16 cellular contexts compared by ENCODE assay signal in the genomic region with DNA sequence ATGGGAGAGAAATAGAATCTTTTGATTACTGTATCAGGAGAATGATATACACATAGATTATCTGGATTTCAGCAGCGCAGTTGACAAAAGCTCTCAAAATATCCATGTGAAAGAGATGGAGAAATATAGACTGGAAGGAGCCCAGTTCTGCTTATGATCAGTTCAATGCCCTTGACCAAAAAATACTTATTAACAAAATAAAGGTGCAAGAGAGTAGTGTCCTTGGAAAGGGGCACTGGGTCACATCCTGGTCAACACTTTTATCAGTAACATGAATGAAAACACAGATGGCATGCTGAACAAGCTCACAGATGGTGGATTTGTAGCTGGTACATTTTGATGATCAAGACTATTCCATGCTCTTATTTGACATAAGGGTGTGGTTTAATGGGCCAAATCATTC.
A peak's percentile ranks its signal among the peaks of the same experiment; 100 is the strongest.
DNase-seq lines count a peak whose midpoint lies in the region; ATAC-seq and TF ChIP-seq lines count a peak whose summit lies in the region.
"Had no signal": no experiment of that assay in that cellular context is flagged by ENCODE, and none has a peak within 500 bp of the region (broad histone marks: within the 10 kb centered on the region; RNA-seq: fewer than 3 reads in every experiment).

No MANE protein-coding gene starts in this region.

- peaks cover 16% of the 10 kb centered on the region for H3K27me3 Mint-ChIP-seq in activated CD4-positive, alpha-beta memory T cell treated with anti-CD3 and anti-CD28 coated beads for 36 hours

- DNase-seq in NCI-H146 (lab: John Stamatoyannopoulos, UW): peak; percentile 76
- peak; percentile 64 for DNase-seq in NCI-H146 treated with DMSO at 0.1 percent for 48 hours (lab: John Stamatoyannopoulos, UW; ENCODE audit: unreplicated experiment)
- DNase-seq in left lobe of liver (ENCODE audit: low spot score): no peak
- DNase-seq in mucosa of descending colon: no peak
- DNase-seq in activated CD4-positive, alpha-beta memory T cell treated with anti-CD3 and anti-CD28 coated beads for 36 hours: no peak
- DNase-seq: ACHN; Caco-2; CD4-positive, alpha-beta T cell; GOT3; H7; HFFc6; KBM-7 had no signal

- no peak overlapping the region for H3K4me3 ChIP-seq in mucosa of descending colon

- no peak for TF ChIP-seq CTCF in mucosa of descending colon (IDR thresholded peaks at IDR 0.05)

- ATAC-seq in left lobe of liver (peak; percentile 63), mucosa of descending colon (peak; percentile 56), HG03442 (IDR thresholded peaks at IDR 0.05; ENCODE audit: unreplicated experiment) (no peak), GM18870 (IDR thresholded peaks at IDR 0.05; ENCODE audit: unreplicated experiment) (no peak)
- ATAC-seq: HCT116 had no signal

- CTCF ChIA-PET in activated CD4-positive, alpha-beta memory T cell treated with anti-CD3 and anti-CD28 coated beads for 36 hours (lab: Charles Lee): no interaction called here

- no peaks in the 10 kb centered on the region for H3K9me3 Mint-ChIP-seq in activated CD4-positive, alpha-beta memory T cell treated with anti-CD3 and anti-CD28 coated beads for 36 hours
- H3K9me3 Mint-ChIP-seq: CD4-positive, alpha-beta T cell had no signal

- H3K9me3 ChIP-seq in mucosa of descending colon: no peaks in the 10 kb centered on the region
- H3K9me3 ChIP-seq: Caco-2 had no signal

- H3K36me3 Mint-ChIP-seq in activated CD4-positive, alpha-beta memory T cell treated with anti-CD3 and anti-CD28 coated beads for 36 hours: no peaks in the 10 kb centered on the region
- H3K36me3 Mint-ChIP-seq: IgD-negative memory B cell had no signal

- no peaks in the 10 kb centered on the region for H3K36me3 ChIP-seq in mucosa of descending colon (ENCODE audit: low read depth)

- no peaks in the 10 kb centered on the region for H3K4me1 Mint-ChIP-seq in activated CD4-positive, alpha-beta memory T cell treated with anti-CD3 and anti-CD28 coated beads for 36 hours (ENCODE audit: low read depth)

- H3K4me3 Mint-ChIP-seq in activated CD4-positive, alpha-beta memory T cell treated with anti-CD3 and anti-CD28 coated beads for 36 hours: no peak overlapping the region
- H3K4me3 Mint-ChIP-seq: CD4-positive, alpha-beta T cell; HFFc6; IgD-negative memory B cell had no signal

- POLR2A ChIA-PET in activated CD4-positive, alpha-beta memory T cell treated with anti-CD3 and anti-CD28 coated beads for 36 hours (lab: Charles Lee): no interaction called here

- intact Hi-C loops in mucosa of descending colon (cut with DNase I, micrococcal nuclease): no loop called here
- intact Hi-C loops in activated CD4-positive, alpha-beta memory T cell treated with anti-CD3 and anti-CD28 coated beads for 36 hours (cut with micrococcal nuclease): no loop called here

- H3K4me1 ChIP-seq in mucosa of descending colon (ENCODE audit: low read depth): no peaks in the 10 kb centered on the region

- H3K27ac Mint-ChIP-seq in activated CD4-positive, alpha-beta memory T cell treated with anti-CD3 and anti-CD28 coated beads for 36 hours: no peak overlapping the region
- H3K27ac Mint-ChIP-seq: CD4-positive, alpha-beta T cell; HFFc6; IgD-negative memory B cell had no signal

Comparison
In these comparisons a context has a peak if more than half of its experiments do, and no peak if none do; other contexts are left out.
1. DNase-seq: peak in NCI-H146 (single experiment) and NCI-H146 treated with DMSO at 0.1 percent for 48 hours (single experiment); none in left lobe of liver (single experiment), mucosa of descending colon (0 of 3) and activated CD4-positive, alpha-beta memory T cell treated with anti-CD3 and anti-CD28 coated beads for 36 hours (single experiment).
2. ATAC-seq: peak in left lobe of liver (single experiment) and mucosa of descending colon (single experiment); none in HG03442 (single experiment) and GM18870 (single experiment).